Comparison of ENCODE assay signal across 25 cellular contexts in genomic region chr3:20111836-20112235, GRCh38.
DNase-seq lines count a peak whose midpoint lies in the region; ATAC-seq, FAIRE-seq and TF ChIP-seq lines count a peak whose summit lies in the region.
"Had no signal": no experiment of that assay in that cellular context is flagged by ENCODE, and none has a peak within 500 bp of the region (broad histone marks: within the 10 kb centered on the region; RNA-seq: fewer than 3 reads in every experiment).

No MANE protein-coding gene starts in this region.

- peaks cover 18 to 58% (median 46%) of the 10 kb centered on the region in 4 donors for H3K36me3 ChIP-seq in esophagus muscularis mucosa
- H3K36me3 ChIP-seq: prostate gland had no signal

- no peak for TF ChIP-seq EP300 in esophagus muscularis mucosa (IDR thresholded peaks at IDR 0.05)

- H3K9me3 Mint-ChIP-seq in WTC11 = no peaks in the 10 kb centered on the region
- no peaks in the 10 kb centered on the region for H3K9me3 Mint-ChIP-seq in natural killer cell treated with Interleukin-12 subunit alpha and Interleukin-12 subunit beta and Interleukin-15 and Interleukin-18, amount 100 ng/mL, for 72 hours
- H3K9me3 Mint-ChIP-seq: central memory CD8-positive, alpha-beta T cell; IgD-negative memory B cell; neural crest cell had no signal

- CTCF ChIA-PET in WTC11 (lab: Charles Lee) = interaction anchor here (0.7 kb wide), 1 partner anchor 25 kb away, joined by 3 read pairs; no protein-coding TSS in a partner anchor

- no peaks in the 10 kb centered on the region for H3K27me3 Mint-ChIP-seq in WTC11 (ENCODE audit: low read depth)
- H3K27me3 Mint-ChIP-seq in natural killer cell treated with Interleukin-12 subunit alpha and Interleukin-12 subunit beta and Interleukin-15 and Interleukin-18, amount 100 ng/mL, for 72 hours = no peaks in the 10 kb centered on the region
- H3K27me3 Mint-ChIP-seq: central memory CD8-positive, alpha-beta T cell; IgD-negative memory B cell had no signal

- no peaks in the 10 kb centered on the region for H3K9me3 ChIP-seq in esophagus muscularis mucosa
- H3K9me3 ChIP-seq: esophagus squamous epithelium, left lung, mucosa of descending colon, prostate gland, tibial nerve had no signal

- H3K27ac ChIP-seq in foreskin keratinocyte = no peak overlapping the region
- H3K27ac ChIP-seq in esophagus muscularis mucosa (replicated peaks in 1 of 4) = no peak overlapping the region
- H3K27ac ChIP-seq: esophagus squamous epithelium, HL-60, left lung, prostate gland, skin epidermis, tibial nerve had no signal

- peak; percentile 83 for ATAC-seq in WTC11
- ATAC-seq in foreskin keratinocyte = peak; percentile 99
- no peak for ATAC-seq in natural killer cell treated with Interleukin-12 subunit alpha and Interleukin-12 subunit beta and Interleukin-15 and Interleukin-18, amount 100 ng/mL, for 72 hours
- ATAC-seq in Right ventricle myocardium inferior = no peak
- ATAC-seq: left lung; mucosa of descending colon; stimulated activated naive CD8-positive, alpha-beta T cell treated with anti-CD3 and anti-CD28 coated beads, Interleukin-15, Interleukin-2, amounts not matched to agents 100 U/mL and 50 U/mL, for 24 hours had no signal

- peaks cover 9% of the 10 kb centered on the region for H3K4me1 Mint-ChIP-seq in WTC11
- H3K4me1 Mint-ChIP-seq in natural killer cell treated with Interleukin-12 subunit alpha and Interleukin-12 subunit beta and Interleukin-15 and Interleukin-18, amount 100 ng/mL, for 72 hours (ENCODE audit: low read depth in 2 of 2) = peaks cover 12 to 14% of the 10 kb centered on the region in 2 donors
- H3K4me1 Mint-ChIP-seq: neural crest cell had no signal

- no peak overlapping the region for H3K4me3 ChIP-seq in esophagus muscularis mucosa
- H3K4me3 ChIP-seq: esophagus squamous epithelium, left lung, mucosa of descending colon, prostate gland, skin epidermis, tibial nerve had no signal

- H3K27me3 ChIP-seq in foreskin keratinocyte (no peaks in the 10 kb centered on the region), esophagus muscularis mucosa (no peaks in the 10 kb centered on the region)
- H3K27me3 ChIP-seq: esophagus squamous epithelium, left lung, tibial nerve had no signal

- TF ChIP-seq CTCF in WTC11 (IDR thresholded peaks at IDR 0.05) (no peak), foreskin keratinocyte (conservative IDR thresholded peaks at IDR 0.05) (no peak), esophagus muscularis mucosa (IDR thresholded peaks at IDR 0.05) (no peak)

- no peak overlapping the region for H3K4me3 Mint-ChIP-seq in WTC11
- H3K4me3 Mint-ChIP-seq in natural killer cell treated with Interleukin-12 subunit alpha and Interleukin-12 subunit beta and Interleukin-15 and Interleukin-18, amount 100 ng/mL, for 72 hours = no peak overlapping the region
- H3K4me3 Mint-ChIP-seq: central memory CD8-positive, alpha-beta T cell; IgD-negative memory B cell; neural crest cell had no signal

- no peaks in the 10 kb centered on the region for H3K36me3 Mint-ChIP-seq in WTC11
- peaks cover 31% of the 10 kb centered on the region for H3K36me3 Mint-ChIP-seq in natural killer cell treated with Interleukin-12 subunit alpha and Interleukin-12 subunit beta and Interleukin-15 and Interleukin-18, amount 100 ng/mL, for 72 hours

- 94% methylated on average over 6 of the region's 6 CpGs for WGBS in esophagus muscularis mucosa

- H3K27ac Mint-ChIP-seq in WTC11 = no peak overlapping the region
- no peak overlapping the region for H3K27ac Mint-ChIP-seq in natural killer cell treated with Interleukin-12 subunit alpha and Interleukin-12 subunit beta and Interleukin-15 and Interleukin-18, amount 100 ng/mL, for 72 hours
- H3K27ac Mint-ChIP-seq: IgD-negative memory B cell had no signal

- TF ChIP-seq POLR2A in esophagus muscularis mucosa (IDR thresholded peaks at IDR 0.05; ENCODE audit: low read depth) = no peak

- H3K4me1 ChIP-seq in foreskin keratinocyte = peaks cover 4% of the 10 kb centered on the region
- no peaks in the 10 kb centered on the region for H3K4me1 ChIP-seq in esophagus muscularis mucosa
- H3K4me1 ChIP-seq: esophagus squamous epithelium, prostate gland, tibial nerve had no signal

- FAIRE-seq in urothelium cell line (lab: Jason Lieb, UNC) = no peak

- intact Hi-C loops in esophagus muscularis mucosa (cut with DNase I) = no loop called here
- intact Hi-C loops in Right ventricle myocardium inferior (cut with DNase I) = no loop called here

- POLR2A ChIA-PET in WTC11 (lab: Charles Lee) = no interaction called here

- DNase-seq in HPDE6-E6E7 (ENCODE audit: extremely low spot score) (peak; percentile 40), WTC11 (ENCODE audit: low spot score) (no peak), foreskin keratinocyte (peak; percentile 44 to 69), urothelium cell line (ENCODE audit: low spot score) (peak; percentile 67), esophagus muscularis mucosa (ENCODE audit: extremely low spot score) (no peak), Right ventricle myocardium inferior (ENCODE audit: missing footprints) (no peak)
- no peak for DNase-seq in natural killer cell treated with Interleukin-12 subunit alpha and Interleukin-12 subunit beta and Interleukin-15 and Interleukin-18, amount 100 ng/mL, for 72 hours (ENCODE audit: low spot score)
- DNase-seq: activated CD4-positive, alpha-beta T cell treated with anti-CD3 and anti-CD28 coated beads, Interleukin-2, amount 50 U/mL, for 1 hour; activated CD8-positive, alpha-beta memory T cell treated with anti-CD3 and anti-CD28 coated beads, Interleukin-2, amount 50 U/mL, for 48 hours; activated effector memory CD4-positive, alpha-beta T cell treated with Interleukin-2 at 50 U/mL for 16 hours; DMS79 treated with DMSO at 0.1 percent for 48 hours; esophagus squamous epithelium; left lung; mucosa of descending colon; NCI-H2171; NCI-H526; stimulated activated CD4-positive, alpha-beta T cell treated with anti-CD3 and anti-CD28 coated beads, Interleukin-2, amount 100 ng/mL, for 48 hours; stimulated activated naive CD8-positive, alpha-beta T cell treated with anti-CD3 and anti-CD28 coated beads, Interleukin-15, Interleukin-2, amounts not matched to agents 100 U/mL and 50 U/mL, for 24 hours had no signal

TF ChIP-seq in WTC11, 78 proteins besides CTCF, POLR2A, EP300 and RAD21:
- TF ChIP-seq KAT7 (CRISPR knock-in tag; IDR thresholded peaks at IDR 0.05; ENCODE audit: borderline replicate concordance) = no peak
- no peak for TF ChIP-seq FOXJ3 (CRISPR knock-in tag; IDR thresholded peaks at IDR 0.05; ENCODE audit: borderline replicate concordance)
- TF ChIP-seq FOXP1 (CRISPR knock-in tag; IDR thresholded peaks at IDR 0.05; ENCODE audit: borderline replicate concordance) = no peak
TF ChIP-seq in WTC11: peak in this region for 0.

Comparison
In these comparisons a context has a peak if more than half of its experiments do, and no peak if none do; other contexts are left out.
1. DNase-seq: peak in HPDE6-E6E7 (single experiment), foreskin keratinocyte (2 of 2) and urothelium cell line (single experiment); none in WTC11 (single experiment), esophagus muscularis mucosa (single experiment), natural killer cell treated with Interleukin-12 subunit alpha and Interleukin-12 subunit beta and Interleukin-15 and Interleukin-18, amount 100 ng/mL, for 72 hours (single experiment) and Right ventricle myocardium inferior (single experiment).
2. ATAC-seq: peak in WTC11 (single experiment) and foreskin keratinocyte (single experiment); none in natural killer cell treated with Interleukin-12 subunit alpha and Interleukin-12 subunit beta and Interleukin-15 and Interleukin-18, amount 100 ng/mL, for 72 hours (0 of 2) and Right ventricle myocardium inferior (single experiment).